In the genomic region with DNA sequence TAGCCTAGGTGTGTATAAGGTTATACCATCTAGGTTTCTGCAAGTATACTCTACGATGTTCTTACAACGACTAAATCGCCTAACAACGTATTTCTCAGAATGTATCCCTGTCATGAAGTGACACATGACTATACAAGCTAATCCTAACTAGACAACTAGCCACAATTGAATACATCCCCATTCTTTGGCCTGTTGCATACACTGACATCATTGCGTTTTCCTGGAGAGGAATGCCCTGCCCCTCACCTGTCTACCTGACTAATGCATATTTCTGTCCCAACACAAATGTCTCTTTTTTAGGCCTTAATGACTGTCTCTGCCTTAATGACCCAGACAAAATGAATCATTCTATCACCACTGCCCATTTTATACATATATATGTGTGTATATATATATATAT, we compare ENCODE assay signal across 36 cellular contexts.
"Had no signal": no experiment of that assay in that cellular context is flagged by ENCODE, and none has a peak within 500 bp of the region (broad histone marks: within the 10 kb centered on the region; RNA-seq: fewer than 3 reads in every experiment).

No MANE protein-coding gene starts in this region.

- H3K4me3 ChIP-seq: adrenal gland, body of pancreas, cardiac muscle cell had no signal

- DNase-seq: activated B cell treated with CpG ODN at 0.5 μM for 24 hours; activated CD4-positive, alpha-beta memory T cell treated with anti-CD3 and anti-CD28 coated beads for 36 hours; activated CD4-positive, alpha-beta T cell treated with anti-CD3 and anti-CD28 coated beads for 48 hours; activated CD4-positive, alpha-beta T cell treated with anti-CD3 and anti-CD28 coated beads, Interleukin-2, amount 50 U/mL, for 1 hour; activated CD4-positive, alpha-beta T cell treated with anti-CD3 and anti-CD28 coated beads, Interleukin-2, amount 50 U/mL, for 4 hours; activated CD4-positive, CD25-positive, alpha-beta regulatory T cell treated with anti-CD3 and anti-CD28 coated beads, Interleukin-2, amount 50 U/mL, for 72 hours; activated CD8-positive, alpha-beta memory T cell treated with anti-CD3 and anti-CD28 coated beads, Interleukin-2, amount 50 U/mL, for 4 hours; activated CD8-positive, alpha-beta T cell treated with anti-CD3 and anti-CD28 coated beads for 36 hours; activated effector memory CD4-positive, alpha-beta T cell treated with anti-CD3 and anti-CD28 coated beads, Interleukin-2, amount 50 U/mL, for 16 hours; activated gamma-delta T cell treated with Interleukin-2 at 50 U/mL for 16 hours; activated naive CD4-positive, alpha-beta T cell; activated naive CD4-positive, alpha-beta T cell treated with anti-CD3 and anti-CD28 coated beads for 36 hours; activated naive CD4-positive, alpha-beta T cell treated with anti-CD3 and anti-CD28 coated beads, Interleukin-2, amount 50 U/mL, for 16 hours; activated naive CD8-positive, alpha-beta T cell treated with anti-CD3 and anti-CD28 coated beads for 36 hours; activated T-cell treated with anti-CD3 and anti-CD28 coated beads for 4 hours; activated T-cell treated with anti-CD3 and anti-CD28 coated beads, Interleukin-2, amount 50 U/mL, for 1 hour; activated T-cell treated with anti-CD3 and anti-CD28 coated beads, Interleukin-2, amount 50 U/mL, for 4 hours; activated T-cell treated with anti-CD3 and anti-CD28 coated beads, Interleukin-2, amount 50 U/mL, for 72 hours; adrenal gland; amniotic stem cell; aorta; body of pancreas; brain microvascular endothelial cell; caudate nucleus; cerebellar nuclear complex; T-helper 1 cell; T-helper 2 cell; T-helper 9 cell had no signal

- H3K27me3 ChIP-seq: adrenal gland, body of pancreas, brain microvascular endothelial cell had no signal

- H3K27ac ChIP-seq: adrenal gland, body of pancreas, brain microvascular endothelial cell, cardiac muscle cell, VCaP had no signal

- H3K9me3 Mint-ChIP-seq: activated B cell treated with CpG ODN at 0.5 μM for 24 hours; activated CD4-positive, alpha-beta memory T cell treated with anti-CD3 and anti-CD28 coated beads for 36 hours; activated CD8-positive, alpha-beta T cell treated with anti-CD3 and anti-CD28 coated beads for 36 hours; activated naive CD4-positive, alpha-beta T cell treated with anti-CD3 and anti-CD28 coated beads for 36 hours; activated naive CD4-positive, alpha-beta T cell treated with anti-CD3 and anti-CD28 coated beads, Interleukin-2, amount 50 U/mL, for 72 hours; activated naive CD8-positive, alpha-beta T cell treated with anti-CD3 and anti-CD28 coated beads for 36 hours; activated T-cell treated with anti-CD3 and anti-CD28 coated beads, Interleukin-2, amount 50 U/mL, for 4 hours; activated T-cell treated with anti-CD3 and anti-CD28 coated beads, Interleukin-2, amount 50 U/mL, for 72 hours; activated T-helper 1 cell treated with anti-CD3 and anti-CD28 coated beads, Interleukin-12 subunit alpha, Interleukin-12 subunit beta, Interleukin-2, Interleukin-4 antibody, amounts not matched to agents 30 ng/mL and 10 ng/mL and 1 ng/mL, durations not matched to agents 14 hours and 24 hours and 36 hours; activated T-helper 17 cell treated with anti-CD3 and anti-CD28 coated beads, Interleukin-2, amount 50 U/mL, for 72 hours; central memory CD8-positive, alpha-beta T cell; T-helper 1 cell treated with Interleukin-12 subunit alpha and Interleukin-12 subunit beta and Interleukin-4 antibody, amounts not matched to agents 30 μg/mL and 1 μg/mL, for 36 hours; T-helper 2 cell treated with Interferon-gamma antibody and Interleukin-4, amounts not matched to agents 5 μg/mL and 100 μg/mL, for 36 hours had no signal

- H3K27me3 Mint-ChIP-seq: activated CD4-positive, alpha-beta memory T cell treated with anti-CD3 and anti-CD28 coated beads for 36 hours; activated CD8-positive, alpha-beta T cell treated with anti-CD3 and anti-CD28 coated beads for 36 hours; activated T-helper 17 cell treated with anti-CD3 and anti-CD28 coated beads, Interleukin-2, amount 50 U/mL, for 72 hours; central memory CD8-positive, alpha-beta T cell had no signal

- H3K36me3 Mint-ChIP-seq: activated CD4-positive, alpha-beta memory T cell treated with anti-CD3 and anti-CD28 coated beads for 36 hours; activated naive CD4-positive, alpha-beta T cell treated with anti-CD3 and anti-CD28 coated beads, Interleukin-2, amount 50 U/mL, for 72 hours; activated naive CD8-positive, alpha-beta T cell treated with anti-CD3 and anti-CD28 coated beads for 36 hours had no signal

- H3K4me3 Mint-ChIP-seq: activated B cell treated with CpG ODN at 0.5 μM for 24 hours; activated CD4-positive, alpha-beta memory T cell treated with anti-CD3 and anti-CD28 coated beads for 36 hours; activated CD8-positive, alpha-beta T cell treated with anti-CD3 and anti-CD28 coated beads for 36 hours; activated naive CD4-positive, alpha-beta T cell treated with anti-CD3 and anti-CD28 coated beads for 36 hours; activated naive CD8-positive, alpha-beta T cell treated with anti-CD3 and anti-CD28 coated beads for 36 hours; activated T-cell treated with anti-CD3 and anti-CD28 coated beads, Interleukin-2, amount 50 U/mL, for 4 hours; activated T-cell treated with anti-CD3 and anti-CD28 coated beads, Interleukin-2, amount 50 U/mL, for 72 hours; activated T-helper 1 cell treated with anti-CD3 and anti-CD28 coated beads, Interleukin-12 subunit alpha, Interleukin-12 subunit beta, Interleukin-2, Interleukin-4 antibody, amounts not matched to agents 30 ng/mL and 10 ng/mL and 1 ng/mL, durations not matched to agents 14 hours and 24 hours and 36 hours; activated T-helper 17 cell treated with anti-CD3 and anti-CD28 coated beads, Interleukin-2, amount 50 U/mL, for 72 hours; central memory CD8-positive, alpha-beta T cell; T-helper 1 cell treated with Interleukin-12 subunit alpha and Interleukin-12 subunit beta and Interleukin-4 antibody, amounts not matched to agents 30 μg/mL and 1 μg/mL, for 36 hours; T-helper 2 cell treated with Interferon-gamma antibody and Interleukin-4, amounts not matched to agents 5 μg/mL and 100 μg/mL, for 36 hours had no signal

- H3K27ac Mint-ChIP-seq: activated B cell treated with CpG ODN at 0.5 μM for 24 hours; activated CD4-positive, alpha-beta memory T cell treated with anti-CD3 and anti-CD28 coated beads for 36 hours; activated CD8-positive, alpha-beta T cell treated with anti-CD3 and anti-CD28 coated beads for 36 hours; activated naive CD4-positive, alpha-beta T cell treated with anti-CD3 and anti-CD28 coated beads for 36 hours; activated naive CD4-positive, alpha-beta T cell treated with anti-CD3 and anti-CD28 coated beads, Interleukin-2, amount 50 U/mL, for 72 hours; activated naive CD8-positive, alpha-beta T cell treated with anti-CD3 and anti-CD28 coated beads for 36 hours; activated T-helper 1 cell treated with anti-CD3 and anti-CD28 coated beads, Interleukin-12 subunit alpha, Interleukin-12 subunit beta, Interleukin-2, Interleukin-4 antibody, amounts not matched to agents 30 ng/mL and 10 ng/mL and 1 ng/mL, durations not matched to agents 14 hours and 24 hours and 36 hours; activated T-helper 17 cell treated with anti-CD3 and anti-CD28 coated beads, Interleukin-2, amount 50 U/mL, for 72 hours; T-helper 1 cell treated with Interleukin-12 subunit alpha and Interleukin-12 subunit beta and Interleukin-4 antibody, amounts not matched to agents 30 μg/mL and 1 μg/mL, for 36 hours; T-helper 2 cell treated with Interferon-gamma antibody and Interleukin-4, amounts not matched to agents 5 μg/mL and 100 μg/mL, for 36 hours had no signal

- ATAC-seq: activated CD8-positive, alpha-beta T cell treated with anti-CD3 and anti-CD28 coated beads for 36 hours; activated naive CD4-positive, alpha-beta T cell treated with anti-CD3 and anti-CD28 coated beads, Interleukin-2, amount 50 U/mL, for 72 hours; activated T-cell treated with anti-CD3 and anti-CD28 coated beads, Interleukin-2, amount 50 U/mL, for 4 hours; activated T-cell treated with anti-CD3 and anti-CD28 coated beads, Interleukin-2, amount 50 U/mL, for 72 hours; activated T-helper 17 cell treated with anti-CD3 and anti-CD28 coated beads, Interleukin-2, amount 50 U/mL, for 72 hours; body of pancreas had no signal
